Comparison of ENCODE assay signal across 17 cellular contexts in genomic region chr3:59692117-59692516, GRCh38.
"Had no signal": no experiment of that assay in that cellular context is flagged by ENCODE, and none has a peak within 500 bp of the region (broad histone marks: within the 10 kb centered on the region; RNA-seq: fewer than 3 reads in every experiment).

No MANE protein-coding gene starts in this region.

- H3K27me3 Mint-ChIP-seq: naive thymus-derived CD8-positive, alpha-beta T cell; type B pancreatic cell had no signal

- H3K36me3 ChIP-seq: heart left ventricle, spleen, thyroid gland had no signal

- H3K27ac ChIP-seq: heart left ventricle, spleen, thyroid gland had no signal

- DNase-seq: effector memory CD4-positive, alpha-beta T cell; heart left ventricle; hippocampal formation; mammary epithelial cell; mucosa of descending colon; naive thymus-derived CD8-positive, alpha-beta T cell; posterior cingulate gyrus; spleen; stimulated activated CD4-positive, alpha-beta T cell treated with anti-CD3 and anti-CD28 coated beads, Interleukin-15, amount 100 ng/mL, for 24 hours; stimulated activated CD4-positive, alpha-beta T cell treated with anti-CD3 and anti-CD28 coated beads, Interleukin-1b, Interleukin-23, amount 100 ng/mL, for 48 hours; stimulated activated CD4-positive, alpha-beta T cell treated with anti-CD3 and anti-CD28 coated beads, Interleukin-4, amount 100 ng/mL, for 24 hours; stimulated activated naive CD4-positive, alpha-beta T cell treated with Interleukin-2 at 50 U/mL for 16 hours; thyroid gland had no signal

- H3K4me1 ChIP-seq: thyroid gland had no signal

- H3K9me3 ChIP-seq: mucosa of descending colon, spleen, thyroid gland had no signal

- H3K4me3 ChIP-seq: heart left ventricle, mucosa of descending colon, spleen, thyroid gland had no signal

- H3K27me3 ChIP-seq: heart left ventricle, spleen, thyroid gland had no signal

- H3K27ac Mint-ChIP-seq: naive thymus-derived CD8-positive, alpha-beta T cell; type B pancreatic cell had no signal

- ATAC-seq: esophagus mucosa; heart left ventricle; left lobe of liver; mucosa of descending colon; naive thymus-derived CD8-positive, alpha-beta T cell; sciatic nerve had no signal

- H3K4me3 Mint-ChIP-seq: naive thymus-derived CD8-positive, alpha-beta T cell; type B pancreatic cell had no signal

- H3K36me3 Mint-ChIP-seq: type B pancreatic cell had no signal
